In the genomic region with DNA sequence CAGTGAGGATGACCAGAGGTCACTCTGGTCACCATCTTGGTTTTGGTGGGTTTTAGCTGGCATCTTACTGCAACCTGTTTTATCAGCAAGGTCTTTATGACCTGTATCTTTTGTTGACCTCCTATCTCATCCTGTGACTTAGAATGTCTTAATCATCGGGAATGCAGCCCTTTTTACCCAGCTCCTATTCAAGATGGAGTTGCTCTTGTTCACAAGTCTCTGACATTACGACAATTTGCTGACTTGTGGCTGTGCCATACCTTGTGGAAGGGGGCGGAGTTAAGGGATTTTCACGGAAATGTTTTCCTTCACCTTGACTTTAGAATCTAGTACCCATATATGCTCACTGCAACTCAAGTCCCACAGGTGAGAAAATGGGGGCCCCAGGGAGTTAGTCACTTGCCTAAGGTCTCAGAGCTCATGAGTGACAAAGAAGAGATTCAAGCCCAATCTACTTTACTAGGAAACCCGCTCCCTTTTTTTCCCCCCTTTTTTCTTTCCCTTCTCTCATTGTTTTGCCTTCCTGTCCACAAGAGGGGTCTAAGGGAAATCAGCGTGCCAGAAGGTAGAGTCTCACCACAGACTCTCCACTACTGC, we compare ENCODE assay signal across 16 cellular contexts. TPM values are rescaled to one million over a fixed set of nuclear protein-coding genes. Genes with fewer than 3 reads are reported as not detected.
"Had no signal": no experiment of that assay in that cellular context is flagged by ENCODE, and none has a peak within 500 bp of the region (broad histone marks: within the 10 kb centered on the region; RNA-seq: fewer than 3 reads in every experiment).

No MANE protein-coding gene starts in this region.

- H3K36me3 Mint-ChIP-seq: naive B cell had no signal

- H3K4me1 ChIP-seq: adrenal gland had no signal

- H3K4me3 Mint-ChIP-seq: activated T-cell treated with anti-CD3 and anti-CD28 coated beads, Interleukin-2, amount 50 U/mL, for 72 hours; endodermal cell; stimulated activated naive CD8-positive, alpha-beta T cell treated with anti-CD3 and anti-CD28 coated beads, Interleukin-15, amount 100 ng/mL, for 72 hours had no signal

- H3K9me3 Mint-ChIP-seq: endodermal cell had no signal

- ATAC-seq: activated T-cell treated with anti-CD3 and anti-CD28 coated beads, Interleukin-2, amount 50 U/mL, for 72 hours; stimulated activated naive CD8-positive, alpha-beta T cell treated with anti-CD3 and anti-CD28 coated beads, Interleukin-15, amount 100 ng/mL, for 72 hours had no signal

- H3K27me3 Mint-ChIP-seq: naive B cell; stimulated activated naive CD8-positive, alpha-beta T cell treated with anti-CD3 and anti-CD28 coated beads, Interleukin-15, amount 100 ng/mL, for 72 hours had no signal

- H3K27me3 ChIP-seq: adrenal gland, sigmoid colon, testis had no signal

- H3K36me3 ChIP-seq: adrenal gland, sigmoid colon had no signal

- H3K4me3 ChIP-seq: adrenal gland, sigmoid colon, testis had no signal

- H3K9me3 ChIP-seq: adrenal gland, sigmoid colon, testis had no signal

- DNase-seq: activated CD4-positive, alpha-beta T cell treated with anti-CD3 and anti-CD28 coated beads, Interleukin-2, amount 50 U/mL, for 4 hours; activated CD8-positive, alpha-beta memory T cell treated with anti-CD3 and anti-CD28 coated beads, Interleukin-2, amount 50 U/mL, for 4 hours; activated gamma-delta T cell treated with Interleukin-2 at 50 U/mL for 16 hours; activated T-cell treated with anti-CD3 and anti-CD28 coated beads, Interleukin-2, amount 50 U/mL, for 72 hours; adrenal gland; central memory CD4-positive, alpha-beta T cell; endodermal cell; erythroblast; midbrain; naive B cell; sigmoid colon; stimulated activated CD4-positive, alpha-beta T cell treated with anti-CD3 and anti-CD28 coated beads, Interleukin-2, amount 100 ng/mL, for 48 hours; stimulated activated CD8-positive, alpha-beta memory T cell treated with anti-CD3 and anti-CD28 coated beads, Interleukin-4, amount 100 ng/mL, for 48 hours; stimulated activated naive CD8-positive, alpha-beta T cell treated with anti-CD3 and anti-CD28 coated beads, Interleukin-15, amount 100 ng/mL, for 72 hours; testis had no signal

- H3K27ac ChIP-seq: adrenal gland, sigmoid colon, testis had no signal

- H3K27ac Mint-ChIP-seq: activated T-cell treated with anti-CD3 and anti-CD28 coated beads, Interleukin-2, amount 50 U/mL, for 72 hours; endodermal cell; stimulated activated naive CD8-positive, alpha-beta T cell treated with anti-CD3 and anti-CD28 coated beads, Interleukin-15, amount 100 ng/mL, for 72 hours had no signal

RNA-seq across cellular contexts. Expression of gene MAP1LC3B2, which starts 2.7 kb away (rescaled TPM):
- total RNA-seq: ureter had no signal
